Comparison of ENCODE assay signal across 1 cellular context in genomic region chr16:8956265-8957060, GRCh38.
TF ChIP-seq lines count a peak whose summit lies in the region.

No MANE protein-coding gene starts in this region.

TF ChIP-seq in GM12878, 131 proteins besides CTCF, POLR2A, EP300 and RAD21 (continued from another document):
- TF ChIP-seq BCL3 (IDR thresholded peaks at IDR 0.05; ENCODE audit: borderline replicate concordance, insufficient read depth, low read depth, low read length, poor library complexity, severe bottlenecking) = no peak
- TF ChIP-seq POLR2AphosphoS5 (IDR thresholded peaks at IDR 0.05; ENCODE audit: low read length) = no peak
- no peak for TF ChIP-seq BCLAF1 (IDR thresholded peaks at IDR 0.05)
- TF ChIP-seq PAX5 (IDR thresholded peaks at IDR 0.05; ENCODE audit: borderline replicate concordance, low read depth, low read length) = no peak
- no peak for TF ChIP-seq CBX5 (IDR thresholded peaks at IDR 0.05; ENCODE audit: low read depth)
- TF ChIP-seq, protein P1, sequence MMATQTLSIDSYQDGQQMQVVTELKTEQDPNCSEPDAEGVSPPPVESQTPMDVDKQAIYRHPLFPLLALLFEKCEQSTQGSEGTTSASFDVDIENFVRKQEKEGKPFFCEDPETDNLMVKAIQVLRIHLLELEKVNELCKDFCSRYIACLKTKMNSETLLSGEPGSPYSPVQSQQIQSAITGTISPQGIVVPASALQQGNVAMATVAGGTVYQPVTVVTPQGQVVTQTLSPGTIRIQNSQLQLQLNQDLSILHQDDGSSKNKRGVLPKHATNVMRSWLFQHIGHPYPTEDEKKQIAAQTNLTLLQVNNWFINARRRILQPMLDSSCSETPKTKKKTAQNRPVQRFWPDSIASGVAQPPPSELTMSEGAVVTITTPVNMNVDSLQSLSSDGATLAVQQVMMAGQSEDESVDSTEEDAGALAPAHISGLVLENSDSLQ (IDR thresholded peaks at IDR 0.05) = no peak
- TF ChIP-seq, protein P2, sequence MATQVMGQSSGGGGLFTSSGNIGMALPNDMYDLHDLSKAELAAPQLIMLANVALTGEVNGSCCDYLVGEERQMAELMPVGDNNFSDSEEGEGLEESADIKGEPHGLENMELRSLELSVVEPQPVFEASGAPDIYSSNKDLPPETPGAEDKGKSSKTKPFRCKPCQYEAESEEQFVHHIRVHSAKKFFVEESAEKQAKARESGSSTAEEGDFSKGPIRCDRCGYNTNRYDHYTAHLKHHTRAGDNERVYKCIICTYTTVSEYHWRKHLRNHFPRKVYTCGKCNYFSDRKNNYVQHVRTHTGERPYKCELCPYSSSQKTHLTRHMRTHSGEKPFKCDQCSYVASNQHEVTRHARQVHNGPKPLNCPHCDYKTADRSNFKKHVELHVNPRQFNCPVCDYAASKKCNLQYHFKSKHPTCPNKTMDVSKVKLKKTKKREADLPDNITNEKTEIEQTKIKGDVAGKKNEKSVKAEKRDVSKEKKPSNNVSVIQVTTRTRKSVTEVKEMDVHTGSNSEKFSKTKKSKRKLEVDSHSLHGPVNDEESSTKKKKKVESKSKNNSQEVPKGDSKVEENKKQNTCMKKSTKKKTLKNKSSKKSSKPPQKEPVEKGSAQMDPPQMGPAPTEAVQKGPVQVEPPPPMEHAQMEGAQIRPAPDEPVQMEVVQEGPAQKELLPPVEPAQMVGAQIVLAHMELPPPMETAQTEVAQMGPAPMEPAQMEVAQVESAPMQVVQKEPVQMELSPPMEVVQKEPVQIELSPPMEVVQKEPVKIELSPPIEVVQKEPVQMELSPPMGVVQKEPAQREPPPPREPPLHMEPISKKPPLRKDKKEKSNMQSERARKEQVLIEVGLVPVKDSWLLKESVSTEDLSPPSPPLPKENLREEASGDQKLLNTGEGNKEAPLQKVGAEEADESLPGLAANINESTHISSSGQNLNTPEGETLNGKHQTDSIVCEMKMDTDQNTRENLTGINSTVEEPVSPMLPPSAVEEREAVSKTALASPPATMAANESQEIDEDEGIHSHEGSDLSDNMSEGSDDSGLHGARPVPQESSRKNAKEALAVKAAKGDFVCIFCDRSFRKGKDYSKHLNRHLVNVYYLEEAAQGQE (IDR thresholded peaks at IDR 0.05; ENCODE audit: low read depth, low read length) = no peak
- no peak for TF ChIP-seq STAT1 (conservative IDR thresholded peaks at IDR 0.05)
- TF ChIP-seq CHD2 (IDR thresholded peaks at IDR 0.05; ENCODE audit: borderline replicate concordance, low read depth, low read length) = no peak
- TF ChIP-seq SRF (IDR thresholded peaks at IDR 0.05; ENCODE audit: low read depth in 2 of 2, low read length in 2 of 2) = no peak
